Comparison of ENCODE assay signal across 9 cellular contexts in genomic region chr4:83536649-83537352, GRCh38. TPM values are rescaled to one million over a fixed set of nuclear protein-coding genes. Genes with fewer than 3 reads are reported as not detected.
DNase-seq lines count a peak whose midpoint lies in the region; ATAC-seq lines count a peak whose summit lies in the region.
"Had no signal": no experiment of that assay in that cellular context is flagged by ENCODE, and none has a peak within 500 bp of the region (broad histone marks: within the 10 kb centered on the region; RNA-seq: fewer than 3 reads in every experiment).

No MANE protein-coding gene starts in this region.

- H3K9me3 ChIP-seq in stomach smooth muscle (ENCODE audit: control insufficient read depth in 2 of 2, low read length in 2 of 2) = no peaks in the 10 kb centered on the region

- DNase-seq in DMS53 (lab: John Stamatoyannopoulos, UW) = peak; percentile 37
- no peak for DNase-seq in DMS53 treated with DMSO at 0.1 percent for 48 hours (lab: John Stamatoyannopoulos, UW; ENCODE audit: unreplicated experiment)
- DNase-seq in activated naive CD8-positive, alpha-beta T cell treated with anti-CD3 and anti-CD28 coated beads, Interleukin-2, amount 50 U/mL, for 24 hours = no peak
- DNase-seq in immature natural killer cell = no peak
- DNase-seq in DMS79 treated with DMSO at 0.1 percent for 48 hours (lab: John Stamatoyannopoulos, UW) = no peak
- DNase-seq in retina = no peak
- DNase-seq: NCI-H1436 treated with DMSO at 0.1 percent for 48 hours had no signal

- peak overlapping the region; percentile 32 for H3K27ac Mint-ChIP-seq in activated naive CD8-positive, alpha-beta T cell treated with anti-CD3 and anti-CD28 coated beads, Interleukin-2, amount 50 U/mL, for 24 hours
- H3K27ac Mint-ChIP-seq in immature natural killer cell = no peak overlapping the region

- H3K4me3 Mint-ChIP-seq in activated naive CD8-positive, alpha-beta T cell treated with anti-CD3 and anti-CD28 coated beads, Interleukin-2, amount 50 U/mL, for 24 hours = peak overlapping the region; percentile 82
- peak overlapping the region; percentile 78 to 87 (median 85) for H3K4me3 Mint-ChIP-seq in immature natural killer cell

- H3K4me1 ChIP-seq in stomach smooth muscle (ENCODE audit: control insufficient read depth, insufficient read depth, low read length) = peaks cover 10% of the 10 kb centered on the region

- H3K27ac ChIP-seq in stomach smooth muscle (ENCODE audit: low read length) = peak overlapping the region; percentile 64

- peaks cover 22% of the 10 kb centered on the region for H3K27me3 Mint-ChIP-seq in activated naive CD8-positive, alpha-beta T cell treated with anti-CD3 and anti-CD28 coated beads, Interleukin-2, amount 50 U/mL, for 24 hours
- peaks cover 8 to 27% (median 16%) of the 10 kb centered on the region in 3 donors for H3K27me3 Mint-ChIP-seq in immature natural killer cell (ENCODE audit: low read depth in 3 of 3)

- H3K9ac ChIP-seq in stomach smooth muscle (ENCODE audit: low read length in 2 of 2) = peak overlapping the region; percentile 74 to 92

- no peaks in the 10 kb centered on the region for H3K36me3 Mint-ChIP-seq in activated naive CD8-positive, alpha-beta T cell treated with anti-CD3 and anti-CD28 coated beads, Interleukin-2, amount 50 U/mL, for 24 hours (ENCODE audit: low read depth)
- H3K36me3 Mint-ChIP-seq in immature natural killer cell = no peaks in the 10 kb centered on the region

- H3K36me3 ChIP-seq in stomach smooth muscle (ENCODE audit: control insufficient read depth in 2 of 2, insufficient read depth in 2 of 2, low read length in 2 of 2) = peaks cover 0 to 2% of the 10 kb centered on the region in 2 donors

- peak overlapping the region; percentile 91 to 93 for H3K4me3 ChIP-seq in stomach smooth muscle (ENCODE audit: low read length in 2 of 2)

- no peaks in the 10 kb centered on the region for H3K9me3 Mint-ChIP-seq in activated naive CD8-positive, alpha-beta T cell treated with anti-CD3 and anti-CD28 coated beads, Interleukin-2, amount 50 U/mL, for 24 hours
- H3K9me3 Mint-ChIP-seq in immature natural killer cell = no peaks in the 10 kb centered on the region

- peaks cover 19% of the 10 kb centered on the region for H3K4me1 Mint-ChIP-seq in activated naive CD8-positive, alpha-beta T cell treated with anti-CD3 and anti-CD28 coated beads, Interleukin-2, amount 50 U/mL, for 24 hours
- peaks cover 17 to 19% of the 10 kb centered on the region in 2 donors for H3K4me1 Mint-ChIP-seq in immature natural killer cell

- no peaks in the 10 kb centered on the region for H3K27me3 ChIP-seq in stomach smooth muscle (ENCODE audit: control insufficient read depth in 1 of 2, insufficient read depth in 2 of 2, low read length in 2 of 2)

- no peak for ATAC-seq in activated naive CD8-positive, alpha-beta T cell treated with anti-CD3 and anti-CD28 coated beads, Interleukin-2, amount 50 U/mL, for 24 hours
- ATAC-seq in GM19023 (IDR thresholded peaks at IDR 0.05; ENCODE audit: unreplicated experiment) = no peak

RNA-seq across cellular contexts. Expression of gene GPAT3, which starts 0.9 kb away (rescaled TPM):
- 1 to 10 TPM in 1 of 3 donors, under 1 TPM in 1, not detected in 1; 0.56 to 2.1 TPM for polyA plus RNA-seq in immature natural killer cell

RNA-seq across cellular contexts. Expression of gene ABRAXAS1, which starts 51.9 kb away (rescaled TPM):
- 10 to 100 TPM in 1 of 3 donors, 1 to 10 TPM in 2; 6.2 to 10.8 (median 7.4) TPM for polyA plus RNA-seq in immature natural killer cell
